ENCODE assay signal across 9 cellular contexts in genomic region chr1:8378981-8379470, GRCh38.
DNase-seq lines count a peak whose midpoint lies in the region; ATAC-seq and TF ChIP-seq lines count a peak whose summit lies in the region.
"Had no signal": no experiment of that assay in that cellular context is flagged by ENCODE, and none has a peak within 500 bp of the region (broad histone marks: within the 10 kb centered on the region; RNA-seq: fewer than 3 reads in every experiment).

No MANE protein-coding gene starts in this region.

- peaks cover 17 to 51% of the 10 kb centered on the region in 2 donors for H3K36me3 Mint-ChIP-seq in CD4-positive, alpha-beta memory T cell
- H3K36me3 Mint-ChIP-seq in activated T-helper 17 cell treated with anti-CD3 and anti-CD28 coated beads, Interleukin-2, amount 50 U/mL, for 72 hours (ENCODE audit: low read depth): peaks cover 45% of the 10 kb centered on the region

- H3K27ac Mint-ChIP-seq in CD4-positive, alpha-beta memory T cell: peak overlapping the region in 5 of 7 donors; percentile 53 to 94 (median 71)
- H3K27ac Mint-ChIP-seq in activated T-helper 17 cell treated with anti-CD3 and anti-CD28 coated beads, Interleukin-2, amount 50 U/mL, for 72 hours: peak overlapping the region; percentile 36

- peaks cover 54 to 87% (median 78%) of the 10 kb centered on the region in 4 donors for H3K4me1 Mint-ChIP-seq in CD4-positive, alpha-beta memory T cell
- peaks cover 45% of the 10 kb centered on the region for H3K4me1 Mint-ChIP-seq in activated T-helper 17 cell treated with anti-CD3 and anti-CD28 coated beads, Interleukin-2, amount 50 U/mL, for 72 hours

- no peaks in the 10 kb centered on the region for H3K9me3 Mint-ChIP-seq in CD4-positive, alpha-beta memory T cell
- no peaks in the 10 kb centered on the region for H3K9me3 Mint-ChIP-seq in activated T-helper 17 cell treated with anti-CD3 and anti-CD28 coated beads, Interleukin-2, amount 50 U/mL, for 72 hours

- peaks cover 89% of the 10 kb centered on the region for H3K4me1 ChIP-seq in CD4-positive, alpha-beta memory T cell (ENCODE audit: insufficient read depth, low read length)
- H3K4me1 ChIP-seq in gastrocnemius medialis: peaks cover 98 to 99% of the 10 kb centered on the region in 2 donors

- peaks cover 10% of the 10 kb centered on the region for H3K36me3 ChIP-seq in CD4-positive, alpha-beta memory T cell (ENCODE audit: insufficient read depth, low read length)
- H3K36me3 ChIP-seq in gastrocnemius medialis: no peaks in the 10 kb centered on the region

- TF ChIP-seq POLR2A in gastrocnemius medialis (IDR thresholded peaks at IDR 0.05): no peak

- in situ Hi-C loops in gastrocnemius medialis (cut with MboI; ENCODE audit: low sequenced_read_pairs in 4 of 4): loop anchor here in 1 of 4 donors (5.0 kb wide), 1 partner anchor 38 kb away; no protein-coding TSS in a partner anchor

- H3K4me3 Mint-ChIP-seq in CD4-positive, alpha-beta memory T cell: peak overlapping the region in 4 of 8 donors; percentile 21 to 68 (median 47)
- H3K4me3 Mint-ChIP-seq in activated T-helper 17 cell treated with anti-CD3 and anti-CD28 coated beads, Interleukin-2, amount 50 U/mL, for 72 hours: no peak overlapping the region

- H3K9me3 ChIP-seq in CD4-positive, alpha-beta memory T cell (ENCODE audit: control insufficient read depth in 1 of 2, low read length in 2 of 2): no peaks in the 10 kb centered on the region
- H3K9me3 ChIP-seq in gastrocnemius medialis: no peaks in the 10 kb centered on the region

- POLR2A ChIA-PET in CD4-positive, alpha-beta memory T cell (lab: Charles Lee; ENCODE audit: partially characterized antibody): interaction anchor here (1.8 kb wide), 1 partner anchor 43 kb away, joined by 5 read pairs; no protein-coding TSS in a partner anchor
- POLR2A ChIA-PET in RWPE1 (lab: Yijun Ruan, JAX; ENCODE audit: low non-redundant PET) (no interaction called here), HEK293T (lab: Yijun Ruan, JAX) (no interaction called here)

- no peak overlapping the region for H3K4me3 ChIP-seq in CD4-positive, alpha-beta memory T cell (ENCODE audit: low read length in 2 of 2)
- H3K4me3 ChIP-seq in gastrocnemius medialis: no peak overlapping the region

- intact Hi-C loops in CD4-positive, alpha-beta memory T cell (cut with micrococcal nuclease): no loop called here
- intact Hi-C loops in gastrocnemius medialis (cut with DNase I; ENCODE audit: low total_unique reads): loop anchor here (10.0 kb wide), 1 partner anchor 436 kb away; the partner anchor contains the start of gene RERE

- CTCF ChIA-PET in CD4-positive, alpha-beta memory T cell (lab: Charles Lee; ENCODE audit: partially characterized antibody): interaction anchor here (0.8 to 0.9 kb wide), 2 partner anchors 52 to 348 kb away, joined by 3 to 4 read pairs; no protein-coding TSS in a partner anchor
- CTCF ChIA-PET in RWPE1 (lab: Yijun Ruan, JAX) (no interaction called here), HEK293T (lab: Yijun Ruan, JAX) (interaction anchor here (1.2 kb wide), 1 partner anchor 52 kb away, joined by 4 read pairs; no protein-coding TSS in a partner anchor)

- no peak for DNase-seq in CD4-positive, alpha-beta memory T cell
- DNase-seq in gastrocnemius medialis (no peak), RWPE1 (ENCODE audit: low spot score) (no peak), activated gamma-delta T cell (lab: John Stamatoyannopoulos, UW) (no peak), HEK293T (ENCODE audit: extremely low spot score) (no peak), NCI-H526 (lab: John Stamatoyannopoulos, UW) (no peak)
- DNase-seq: Calu3 had no signal

- H3K27ac ChIP-seq in CD4-positive, alpha-beta memory T cell (ENCODE audit: low read depth, low read length): no peak overlapping the region
- peak overlapping the region; percentile 47 for H3K27ac ChIP-seq in layer of hippocampus (ENCODE audit: low read depth, low read length)
- H3K27ac ChIP-seq in gastrocnemius medialis: peak overlapping the region; percentile 90 to 95 (median 93)
- no peak overlapping the region for H3K27ac ChIP-seq in RWPE1

- H3K27me3 ChIP-seq in CD4-positive, alpha-beta memory T cell (ENCODE audit: insufficient read depth, low read length): no peaks in the 10 kb centered on the region
- H3K27me3 ChIP-seq in layer of hippocampus (ENCODE audit: control insufficient read depth, insufficient read depth, low read length) (no peaks in the 10 kb centered on the region), gastrocnemius medialis (no peaks in the 10 kb centered on the region)

- no peaks in the 10 kb centered on the region for H3K27me3 Mint-ChIP-seq in CD4-positive, alpha-beta memory T cell
- H3K27me3 Mint-ChIP-seq in activated T-helper 17 cell treated with anti-CD3 and anti-CD28 coated beads, Interleukin-2, amount 50 U/mL, for 72 hours: no peaks in the 10 kb centered on the region

- TF ChIP-seq CTCF in gastrocnemius medialis (IDR thresholded peaks at IDR 0.05 in 4 of 5, conservative IDR thresholded peaks at IDR 0.05 in 1 of 5): no peak
- TF ChIP-seq CTCF in RWPE1 (conservative IDR thresholded peaks at IDR 0.05; ENCODE audit: low read depth): no peak

- no peak for ATAC-seq in activated T-helper 17 cell treated with anti-CD3 and anti-CD28 coated beads, Interleukin-2, amount 50 U/mL, for 72 hours (replicated peaks)
- no peak for ATAC-seq in gastrocnemius medialis

TF ChIP-seq in HEK293T, 16 proteins besides CTCF, POLR2A, EP300 and RAD21:
- TF ChIP-seq BHLHE40 (IDR thresholded peaks at IDR 0.05; ENCODE audit: borderline replicate concordance): no peak
- TF ChIP-seq ZNF384 (IDR thresholded peaks at IDR 0.05): no peak
- TF ChIP-seq CTBP1 (IDR thresholded peaks at IDR 0.05; ENCODE audit: borderline replicate concordance): no peak
- TF ChIP-seq HDGF (IDR thresholded peaks at IDR 0.05; ENCODE audit: borderline replicate concordance): no peak
- no peak for TF ChIP-seq FOXA1 (IDR thresholded peaks at IDR 0.05)
- TF ChIP-seq FOXM1 (IDR thresholded peaks at IDR 0.05; ENCODE audit: borderline replicate concordance): no peak
- no peak for TF ChIP-seq FOXK2 (IDR thresholded peaks at IDR 0.05)
- TF ChIP-seq NFRKB (IDR thresholded peaks at IDR 0.05): no peak
- no peak for TF ChIP-seq LEF1 (IDR thresholded peaks at IDR 0.05; ENCODE audit: borderline replicate concordance)
- TF ChIP-seq SP1 (IDR thresholded peaks at IDR 0.05): no peak
- TF ChIP-seq ARNT (IDR thresholded peaks at IDR 0.05): no peak
- TF ChIP-seq PKNOX1 (IDR thresholded peaks at IDR 0.05): no peak
- TF ChIP-seq SUZ12 (IDR thresholded peaks at IDR 0.05): no peak
- TF ChIP-seq L3MBTL2 (conservative IDR thresholded peaks at IDR 0.05): no peak
- TF ChIP-seq ELF4 (IDR thresholded peaks at IDR 0.05): no peak

Comparison
In these comparisons a context has a peak if more than half of its experiments do, and no peak if none do; other contexts are left out.
1. H3K27ac ChIP-seq: peak in layer of hippocampus (single experiment) and gastrocnemius medialis (4 of 4); none in CD4-positive, alpha-beta memory T cell (single experiment) and RWPE1 (single experiment).